In the genomic region with DNA sequence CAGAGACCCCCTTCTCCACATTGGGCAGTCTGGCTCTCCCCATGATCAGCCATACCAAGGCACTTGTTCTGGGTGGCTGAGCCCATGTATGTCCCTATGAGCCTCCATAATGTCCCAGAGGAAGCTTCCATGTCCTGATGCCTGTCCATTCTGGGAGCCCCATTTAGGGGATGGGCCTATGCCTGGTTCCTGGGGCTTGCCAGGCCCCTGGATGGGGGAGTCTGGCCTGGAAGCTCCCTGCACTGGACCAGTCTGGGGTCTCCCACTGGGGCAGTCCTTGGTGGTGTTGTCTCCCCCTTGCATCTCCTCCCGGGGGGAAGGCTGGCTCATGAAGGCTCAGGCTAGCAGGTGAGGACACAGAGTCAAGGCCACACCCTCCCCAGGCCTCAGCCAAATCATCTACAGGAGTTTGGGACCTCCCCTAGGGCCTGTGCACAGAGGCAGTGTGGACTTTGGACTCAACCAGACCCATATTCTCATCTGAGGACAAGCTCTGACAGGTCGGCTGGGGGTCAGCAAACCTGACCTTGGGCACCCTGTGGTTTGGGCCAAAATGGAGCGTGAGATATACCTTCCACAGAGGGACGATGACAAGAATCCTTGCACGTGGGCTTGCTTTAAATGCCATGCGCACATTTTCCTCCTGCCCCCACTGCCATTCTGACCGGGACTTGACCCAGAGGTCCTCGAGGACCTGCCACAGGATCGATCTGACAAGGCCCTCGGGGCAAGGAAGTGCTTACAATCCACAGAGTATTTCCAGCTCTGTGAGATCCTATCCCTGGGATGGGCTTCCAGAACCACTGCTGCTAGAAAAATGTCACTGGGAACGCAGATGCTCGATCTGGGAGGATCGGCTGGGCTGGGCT, we compare ENCODE assay signal across 23 cellular contexts. TPM values are rescaled to one million over a fixed set of nuclear protein-coding genes. Genes with fewer than 3 reads are reported as not detected.
A peak's percentile ranks its signal among the peaks of the same experiment; 100 is the strongest.
DNase-seq lines count a peak whose midpoint lies in the region; ATAC-seq and TF ChIP-seq lines count a peak whose summit lies in the region.
"Had no signal": no experiment of that assay in that cellular context is flagged by ENCODE, and none has a peak within 500 bp of the region (broad histone marks: within the 10 kb centered on the region; RNA-seq: fewer than 3 reads in every experiment).

No MANE protein-coding gene starts in this region.

- H3K27me3 Mint-ChIP-seq in WTC11 (ENCODE audit: low read depth), result no peaks in the 10 kb centered on the region; the same call in none of the 2 replicates
- H3K27me3 Mint-ChIP-seq: stimulated activated memory B cell treated with anti-CD40 and anti-IgM and Interleukin-4, amounts not matched to agents 10 μg/mL and 1 μg/mL and 100 μg/mL, for 72 hours had no signal

- H3K36me3 ChIP-seq in HCT116 (ENCODE audit: control insufficient read depth in 1 of 2, insufficient read depth in 2 of 2, low read length in 2 of 2), result no peaks in the 10 kb centered on the region

- POLR2A ChIA-PET in HCT116 (lab: Charles Lee), result no interaction called here
- POLR2A ChIA-PET in WTC11 (lab: Charles Lee), result interaction anchor here (1.0 kb wide), 1 partner anchor 11 kb away, joined by 3 read pairs; no protein-coding TSS in a partner anchor

- H3K27me3 ChIP-seq in HCT116 (ENCODE audit: insufficient read depth, low read length), result peaks cover 10% of the 10 kb centered on the region; the same call in 1 of the 2 replicates

- no peaks in the 10 kb centered on the region for H3K9me3 Mint-ChIP-seq in WTC11
- H3K9me3 Mint-ChIP-seq: activated CD8-positive, alpha-beta T cell treated with anti-CD3 and anti-CD28 coated beads for 36 hours; CD4-positive, alpha-beta T cell; stimulated activated memory B cell treated with anti-CD40 and anti-IgM and Interleukin-4, amounts not matched to agents 10 μg/mL and 1 μg/mL and 100 μg/mL, for 72 hours had no signal

- TF ChIP-seq RAD21 in HCT116 (IDR thresholded peaks at IDR 0.05; ENCODE audit: low read depth), result no peak

- H3K4me2 ChIP-seq in HCT116 (ENCODE audit: low read length), result peak overlapping the region; percentile 19; the same call in 1 of the 2 replicates

- H2AFZ ChIP-seq in HCT116 (ENCODE audit: low read depth, low read length, poor library complexity, severe bottlenecking), result no peak overlapping the region

- no peak overlapping the region for H3K9ac ChIP-seq in HCT116 (ENCODE audit: low read length)

- no peaks in the 10 kb centered on the region for H3K36me3 Mint-ChIP-seq in WTC11
- H3K36me3 Mint-ChIP-seq: stimulated activated memory B cell treated with anti-CD40 and anti-IgM and Interleukin-4, amounts not matched to agents 10 μg/mL and 1 μg/mL and 100 μg/mL, for 72 hours had no signal

- H3K4me1 ChIP-seq in HCT116 (ENCODE audit: control insufficient read depth in 1 of 2, insufficient read depth in 2 of 2, low read length in 2 of 2), result peaks cover 7 to 9% of the 10 kb centered on the region in 2 experiments; a peak in 2 of 4 replicates

- no TSS peak for BruUV-seq in HCT116 (replicated peaks; lab: Mats Ljungman, UMichigan)

- H3K4me1 Mint-ChIP-seq in WTC11, result peaks cover 25% of the 10 kb centered on the region
- H3K4me1 Mint-ChIP-seq: stimulated activated memory B cell treated with anti-CD40 and anti-IgM and Interleukin-4, amounts not matched to agents 10 μg/mL and 1 μg/mL and 100 μg/mL, for 72 hours had no signal

- no peaks in the 10 kb centered on the region for H3K79me2 ChIP-seq in HCT116 (ENCODE audit: insufficient read depth, low read length)

- H3K4me3 ChIP-seq in HCT116 (replicated peaks in 1 of 2; ENCODE audit: low read depth in 1 of 2, low read length in 2 of 2), result no peak overlapping the region
- H3K4me3 ChIP-seq: dorsolateral prefrontal cortex had no signal

- CTCF ChIA-PET in HCT116 (lab: Charles Lee) (no interaction called here), WTC11 (lab: Charles Lee) (interaction anchor here (0.5 to 1.5 kb wide), 7 partner anchors 10 to 132 kb away, joined by 3 to 7 read pairs (median 3); no protein-coding TSS in a partner anchor)

- H3K27ac ChIP-seq in HCT116 (ENCODE audit: low read depth, low read length), result no peak overlapping the region
- H3K27ac ChIP-seq: dorsolateral prefrontal cortex, epithelial cell of prostate had no signal

- DNase-seq in HCT116 (ENCODE audit: low read depth, low spot score), result no peak
- peak; percentile 7 for DNase-seq in WTC11 (ENCODE audit: low spot score)
- DNase-seq in mucosa of gallbladder (ENCODE audit: low spot score), result peak; percentile 23
- DNase-seq in NCI-H774 (lab: John Stamatoyannopoulos, UW), result no peak
- no peak for DNase-seq in superior temporal gyrus (ENCODE audit: extremely low spot score)
- DNase-seq: activated CD8-positive, alpha-beta T cell treated with anti-CD3 and anti-CD28 coated beads for 36 hours; amygdala; caudate nucleus; CD4-positive, alpha-beta T cell; DMS79; hypothalamus; islet precursor cell; NCI-H2029; NCI-H446 treated with DMSO at 0.1 percent for 48 hours; RPMI8226 had no signal

- H3K9me2 ChIP-seq in HCT116 (ENCODE audit: insufficient read depth), result no peaks in the 10 kb centered on the region

- H3K27ac Mint-ChIP-seq in WTC11, result no peak overlapping the region
- H3K27ac Mint-ChIP-seq: activated CD8-positive, alpha-beta T cell treated with anti-CD3 and anti-CD28 coated beads for 36 hours; CD4-positive, alpha-beta T cell; stimulated activated memory B cell treated with anti-CD40 and anti-IgM and Interleukin-4, amounts not matched to agents 10 μg/mL and 1 μg/mL and 100 μg/mL, for 72 hours had no signal

- ATAC-seq in GM18498 (IDR thresholded peaks at IDR 0.05; ENCODE audit: unreplicated experiment) (peak; percentile 43), HCT116 (0 out of 2 replicates have a peak, but pooled peaks have one; percentile 49), WTC11 (no peak), HG02623 (IDR thresholded peaks at IDR 0.05; ENCODE audit: unreplicated experiment) (no peak), HG02642 (IDR thresholded peaks at IDR 0.05; ENCODE audit: poor library complexity, unreplicated experiment) (no peak)
- ATAC-seq: activated CD4-positive, CD25-positive, alpha-beta regulatory T cell treated with anti-CD3 and anti-CD28 coated beads, Interleukin-2, amount 50 U/mL, for 24 hours; activated CD8-positive, alpha-beta T cell treated with anti-CD3 and anti-CD28 coated beads for 36 hours; stimulated activated memory B cell treated with anti-CD40 and anti-IgM and Interleukin-4, amounts not matched to agents 10 μg/mL and 1 μg/mL and 100 μg/mL, for 72 hours had no signal

- RAD21 ChIA-PET in HCT116 (lab: Charles Lee; ENCODE audit: low non-redundant PET in 1 of 2, low total read pairs in 2 of 2, uncharacterized antibody in 2 of 2, unreplicated experiment in 2 of 2), result no interaction called here

- no peak for TF ChIP-seq CTCF in HCT116 (IDR thresholded peaks at IDR 0.05 in 2 of 3, conservative IDR thresholded peaks at IDR 0.05 in 1 of 3; ENCODE audit: borderline replicate concordance in 1 of 3, insufficient read depth in 1 of 3, low read depth in 2 of 3, low read length in 2 of 3)
- TF ChIP-seq CTCF in WTC11 (IDR thresholded peaks at IDR 0.05), result no peak

- TF ChIP-seq POLR2A in HCT116 (IDR thresholded peaks at IDR 0.05; ENCODE audit: borderline replicate concordance, extremely low read depth, insufficient read depth, insufficient read length), result no peak

- H4K20me1 ChIP-seq in HCT116 (ENCODE audit: insufficient read depth), result no peaks in the 10 kb centered on the region

- no peaks in the 10 kb centered on the region for H3K9me3 ChIP-seq in HCT116 (ENCODE audit: control insufficient read depth in 1 of 2, insufficient read depth in 1 of 2, low read depth in 1 of 2, low read length in 2 of 2)

- intact Hi-C loops in HCT116 (cut with micrococcal nuclease), result no loop called here

- H3K4me3 Mint-ChIP-seq in WTC11, result no peak overlapping the region
- H3K4me3 Mint-ChIP-seq: activated CD8-positive, alpha-beta T cell treated with anti-CD3 and anti-CD28 coated beads for 36 hours; CD4-positive, alpha-beta T cell; stimulated activated memory B cell treated with anti-CD40 and anti-IgM and Interleukin-4, amounts not matched to agents 10 μg/mL and 1 μg/mL and 100 μg/mL, for 72 hours had no signal

TF ChIP-seq in HCT116, 20 proteins besides CTCF, POLR2A, EP300 and RAD21:
- TF ChIP-seq ZNF274 (IDR thresholded peaks at IDR 0.05; ENCODE audit: low read depth, low read length), result no peak

TF ChIP-seq in WTC11, 78 proteins besides CTCF, POLR2A, EP300 and RAD21 (continues in another document):
- TF ChIP-seq RELA (CRISPR knock-in tag; IDR thresholded peaks at IDR 0.05; ENCODE audit: borderline replicate concordance) (no peak), IRF2 (CRISPR knock-in tag; IDR thresholded peaks at IDR 0.05; ENCODE audit: borderline replicate concordance, low read depth) (no peak), GRHL2 (CRISPR knock-in tag; IDR thresholded peaks at IDR 0.05; ENCODE audit: insufficient replicate concordance, severe bottlenecking) (no peak), ZNF396 (CRISPR knock-in tag; IDR thresholded peaks at IDR 0.05; ENCODE audit: borderline replicate concordance) (no peak), ZNF671 (CRISPR knock-in tag; IDR thresholded peaks at IDR 0.05) (no peak), GABPB1 (CRISPR knock-in tag; IDR thresholded peaks at IDR 0.05) (no peak), ETV6 (CRISPR knock-in tag; IDR thresholded peaks at IDR 0.05) (no peak), EMX1 (CRISPR knock-in tag; IDR thresholded peaks at IDR 0.05) (no peak), TEAD4 (CRISPR knock-in tag; IDR thresholded peaks at IDR 0.05) (no peak), HMGA2 (CRISPR knock-in tag; IDR thresholded peaks at IDR 0.05) (no peak), TP53 (CRISPR knock-in tag; IDR thresholded peaks at IDR 0.05) (no peak)
- TF ChIP-seq, protein P1, sequence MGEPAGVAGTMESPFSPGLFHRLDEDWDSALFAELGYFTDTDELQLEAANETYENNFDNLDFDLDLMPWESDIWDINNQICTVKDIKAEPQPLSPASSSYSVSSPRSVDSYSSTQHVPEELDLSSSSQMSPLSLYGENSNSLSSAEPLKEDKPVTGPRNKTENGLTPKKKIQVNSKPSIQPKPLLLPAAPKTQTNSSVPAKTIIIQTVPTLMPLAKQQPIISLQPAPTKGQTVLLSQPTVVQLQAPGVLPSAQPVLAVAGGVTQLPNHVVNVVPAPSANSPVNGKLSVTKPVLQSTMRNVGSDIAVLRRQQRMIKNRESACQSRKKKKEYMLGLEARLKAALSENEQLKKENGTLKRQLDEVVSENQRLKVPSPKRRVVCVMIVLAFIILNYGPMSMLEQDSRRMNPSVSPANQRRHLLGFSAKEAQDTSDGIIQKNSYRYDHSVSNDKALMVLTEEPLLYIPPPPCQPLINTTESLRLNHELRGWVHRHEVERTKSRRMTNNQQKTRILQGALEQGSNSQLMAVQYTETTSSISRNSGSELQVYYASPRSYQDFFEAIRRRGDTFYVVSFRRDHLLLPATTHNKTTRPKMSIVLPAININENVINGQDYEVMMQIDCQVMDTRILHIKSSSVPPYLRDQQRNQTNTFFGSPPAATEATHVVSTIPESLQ (CRISPR knock-in tag; IDR thresholded peaks at IDR 0.05), result no peak

RNA-seq across cellular contexts. Expression of a gene that starts 38.8 kb away (rescaled TPM):
- total RNA-seq in HCT116 (2021; ENCODE audit: unreplicated experiment), result 0.27 TPM
- polyA plus RNA-seq in HCT116 (2012), result 0.26 TPM in 2 replicates
- 0.14 to 0.26 TPM (median 0.21 TPM) in 3 replicates for total RNA-seq in WTC11 (2021)
- 1.1 TPM for total RNA-seq in mucosa of gallbladder
- total RNA-seq: activated CD8-positive, alpha-beta T cell treated with anti-CD3 and anti-CD28 coated beads for 36 hours; CD4-positive, alpha-beta T cell; HT-29 had no signal

Comparison
In these comparisons a context has a peak if more than half of its experiments do, and no peak if none do; other contexts are left out.
1. ATAC-seq: peak in GM18498 (single experiment) and HCT116 (single experiment); none in WTC11 (single experiment), HG02623 (single experiment) and HG02642 (single experiment).
2. DNase-seq: peak in WTC11 (single experiment) and mucosa of gallbladder (single experiment); none in HCT116 (single experiment), NCI-H774 (single experiment) and superior temporal gyrus (single experiment).